8 cellular contexts compared by ENCODE assay signal in the genomic region with DNA sequence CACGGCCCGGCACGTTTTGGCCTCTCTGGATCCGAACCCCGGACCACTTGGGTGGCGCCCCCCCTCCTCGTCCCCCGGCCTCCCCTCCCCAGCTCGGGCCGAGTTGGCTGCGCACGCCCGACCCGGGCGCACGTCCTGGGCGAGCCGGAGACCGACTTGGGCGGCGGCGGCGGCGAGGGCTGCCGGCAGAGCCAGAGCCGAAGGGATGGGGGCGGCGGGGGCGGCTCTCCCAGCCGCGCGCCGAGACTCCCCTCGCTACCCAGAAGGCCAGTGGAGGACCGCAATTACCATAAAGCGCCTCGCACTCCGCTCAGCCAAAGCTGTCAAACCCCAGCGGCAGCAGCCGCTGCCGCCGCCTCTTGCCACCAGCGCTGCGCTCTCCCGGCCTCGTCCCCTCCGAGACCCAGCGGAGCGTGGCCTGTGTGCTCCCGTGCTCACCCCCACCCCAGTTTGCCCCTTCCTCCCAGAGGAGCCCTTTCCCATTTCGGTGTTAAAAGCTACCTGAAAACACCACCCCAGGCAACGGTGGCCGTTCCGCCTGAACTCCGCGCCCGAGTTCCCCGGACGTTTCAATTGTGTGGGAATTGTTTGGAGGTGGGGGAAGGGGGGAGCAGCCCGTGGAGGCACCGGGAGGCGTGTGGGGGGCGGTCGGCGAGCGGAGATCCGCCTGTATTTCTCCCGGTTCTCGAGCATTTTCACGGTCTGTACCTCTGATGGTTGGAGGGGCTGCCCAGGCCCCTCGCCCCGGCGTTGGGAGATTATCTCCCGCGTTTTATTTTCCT. TPM values are rescaled to one million over a fixed set of nuclear protein-coding genes. Genes with fewer than 3 reads are reported as not detected.
DNase-seq lines count a peak whose midpoint lies in the region; ATAC-seq and TF ChIP-seq lines count a peak whose summit lies in the region.

No MANE protein-coding gene starts in this region.

- 0 out of 2 replicates have a peak, but pooled peaks cover 4% of the 10 kb centered on the region for H3F3A ChIP-seq in GM23338 (replicated peaks; ENCODE audit: low read depth)

- H3K36me3 ChIP-seq in GM23338 (ENCODE audit: insufficient read depth) = no peaks in the 10 kb centered on the region

- H3K4me1 Mint-ChIP-seq in GM23338 = peaks cover 16% of the 10 kb centered on the region

- ATAC-seq in GM23338 = peak; percentile 15
- peak; percentile 39 for ATAC-seq in Right ventricle myocardium superior (ENCODE audit: poor library complexity)

- H3K4me3 ChIP-seq in GM23338 = peak overlapping the region; percentile 56

- peaks cover 24% of the 10 kb centered on the region for H3K4me1 ChIP-seq in GM23338 (ENCODE audit: insufficient read depth)

- H3K4me3 Mint-ChIP-seq in GM23338 = peak overlapping the region; percentile 72

- H2AFZ ChIP-seq in GM23338 = no peak overlapping the region

- peaks cover 5% of the 10 kb centered on the region; the same call in 1 of the 3 replicates for H3K36me3 Mint-ChIP-seq in GM23338 (ENCODE audit: low read depth)

- H3K9me2 ChIP-seq in GM23338 (ENCODE audit: insufficient read depth) = no peaks in the 10 kb centered on the region

- no peak overlapping the region for H3K27ac Mint-ChIP-seq in GM23338

- no peaks in the 10 kb centered on the region for H3K9me3 Mint-ChIP-seq in GM23338

- H4K20me1 ChIP-seq in GM23338 (replicated peaks; ENCODE audit: insufficient read depth) = no peaks in the 10 kb centered on the region

- peaks cover 39% of the 10 kb centered on the region for H3K27me3 Mint-ChIP-seq in GM23338 (ENCODE audit: insufficient read depth, low read depth, poor library complexity)

- intact Hi-C loops in Right ventricle myocardium superior (cut with DNase I) = loop anchor here (5.0 to 10.0 kb wide), 3 partner anchors 54 to 364 kb away; no protein-coding TSS in a partner anchor

- peak overlapping the region; percentile 81 for H3K4me2 ChIP-seq in GM23338

- no peak for TF ChIP-seq CTCF in GM23338 (conservative IDR thresholded peaks at IDR 0.05; ENCODE audit: low read depth in 2 of 2)

- H3K79me2 ChIP-seq in GM23338 (replicated peaks; ENCODE audit: insufficient read depth) = peaks cover 38% of the 10 kb centered on the region

- DNase-seq in DMS53 treated with DMSO at 0.1 percent for 48 hours (lab: John Stamatoyannopoulos, UW; ENCODE audit: unreplicated experiment) (peak; percentile 37), GM23338 (ENCODE audit: low spot score) (peak; percentile 72), NCI-H69 (lab: John Stamatoyannopoulos, UW) (peak; percentile 79), activated gamma-delta T cell (lab: John Stamatoyannopoulos, UW) (peak; percentile 62), Right ventricle myocardium superior (peak; percentile 60), pons (ENCODE audit: low spot score) (peak; percentile 31), NCI-H187 treated with DMSO at 0.1 percent for 48 hours (lab: John Stamatoyannopoulos, UW) (no peak), Kasumi-1 (lab: John Stamatoyannopoulos, UW) (no peak)

- H3K27me3 ChIP-seq in GM23338 (ENCODE audit: insufficient read depth) = peaks cover 49% of the 10 kb centered on the region

- no peak overlapping the region for H3K27ac ChIP-seq in GM23338 (ENCODE audit: low read depth)

TF ChIP-seq in GM23338, 12 proteins besides CTCF, POLR2A, EP300 and RAD21 (continues in another document):
- TF ChIP-seq, protein P1, sequence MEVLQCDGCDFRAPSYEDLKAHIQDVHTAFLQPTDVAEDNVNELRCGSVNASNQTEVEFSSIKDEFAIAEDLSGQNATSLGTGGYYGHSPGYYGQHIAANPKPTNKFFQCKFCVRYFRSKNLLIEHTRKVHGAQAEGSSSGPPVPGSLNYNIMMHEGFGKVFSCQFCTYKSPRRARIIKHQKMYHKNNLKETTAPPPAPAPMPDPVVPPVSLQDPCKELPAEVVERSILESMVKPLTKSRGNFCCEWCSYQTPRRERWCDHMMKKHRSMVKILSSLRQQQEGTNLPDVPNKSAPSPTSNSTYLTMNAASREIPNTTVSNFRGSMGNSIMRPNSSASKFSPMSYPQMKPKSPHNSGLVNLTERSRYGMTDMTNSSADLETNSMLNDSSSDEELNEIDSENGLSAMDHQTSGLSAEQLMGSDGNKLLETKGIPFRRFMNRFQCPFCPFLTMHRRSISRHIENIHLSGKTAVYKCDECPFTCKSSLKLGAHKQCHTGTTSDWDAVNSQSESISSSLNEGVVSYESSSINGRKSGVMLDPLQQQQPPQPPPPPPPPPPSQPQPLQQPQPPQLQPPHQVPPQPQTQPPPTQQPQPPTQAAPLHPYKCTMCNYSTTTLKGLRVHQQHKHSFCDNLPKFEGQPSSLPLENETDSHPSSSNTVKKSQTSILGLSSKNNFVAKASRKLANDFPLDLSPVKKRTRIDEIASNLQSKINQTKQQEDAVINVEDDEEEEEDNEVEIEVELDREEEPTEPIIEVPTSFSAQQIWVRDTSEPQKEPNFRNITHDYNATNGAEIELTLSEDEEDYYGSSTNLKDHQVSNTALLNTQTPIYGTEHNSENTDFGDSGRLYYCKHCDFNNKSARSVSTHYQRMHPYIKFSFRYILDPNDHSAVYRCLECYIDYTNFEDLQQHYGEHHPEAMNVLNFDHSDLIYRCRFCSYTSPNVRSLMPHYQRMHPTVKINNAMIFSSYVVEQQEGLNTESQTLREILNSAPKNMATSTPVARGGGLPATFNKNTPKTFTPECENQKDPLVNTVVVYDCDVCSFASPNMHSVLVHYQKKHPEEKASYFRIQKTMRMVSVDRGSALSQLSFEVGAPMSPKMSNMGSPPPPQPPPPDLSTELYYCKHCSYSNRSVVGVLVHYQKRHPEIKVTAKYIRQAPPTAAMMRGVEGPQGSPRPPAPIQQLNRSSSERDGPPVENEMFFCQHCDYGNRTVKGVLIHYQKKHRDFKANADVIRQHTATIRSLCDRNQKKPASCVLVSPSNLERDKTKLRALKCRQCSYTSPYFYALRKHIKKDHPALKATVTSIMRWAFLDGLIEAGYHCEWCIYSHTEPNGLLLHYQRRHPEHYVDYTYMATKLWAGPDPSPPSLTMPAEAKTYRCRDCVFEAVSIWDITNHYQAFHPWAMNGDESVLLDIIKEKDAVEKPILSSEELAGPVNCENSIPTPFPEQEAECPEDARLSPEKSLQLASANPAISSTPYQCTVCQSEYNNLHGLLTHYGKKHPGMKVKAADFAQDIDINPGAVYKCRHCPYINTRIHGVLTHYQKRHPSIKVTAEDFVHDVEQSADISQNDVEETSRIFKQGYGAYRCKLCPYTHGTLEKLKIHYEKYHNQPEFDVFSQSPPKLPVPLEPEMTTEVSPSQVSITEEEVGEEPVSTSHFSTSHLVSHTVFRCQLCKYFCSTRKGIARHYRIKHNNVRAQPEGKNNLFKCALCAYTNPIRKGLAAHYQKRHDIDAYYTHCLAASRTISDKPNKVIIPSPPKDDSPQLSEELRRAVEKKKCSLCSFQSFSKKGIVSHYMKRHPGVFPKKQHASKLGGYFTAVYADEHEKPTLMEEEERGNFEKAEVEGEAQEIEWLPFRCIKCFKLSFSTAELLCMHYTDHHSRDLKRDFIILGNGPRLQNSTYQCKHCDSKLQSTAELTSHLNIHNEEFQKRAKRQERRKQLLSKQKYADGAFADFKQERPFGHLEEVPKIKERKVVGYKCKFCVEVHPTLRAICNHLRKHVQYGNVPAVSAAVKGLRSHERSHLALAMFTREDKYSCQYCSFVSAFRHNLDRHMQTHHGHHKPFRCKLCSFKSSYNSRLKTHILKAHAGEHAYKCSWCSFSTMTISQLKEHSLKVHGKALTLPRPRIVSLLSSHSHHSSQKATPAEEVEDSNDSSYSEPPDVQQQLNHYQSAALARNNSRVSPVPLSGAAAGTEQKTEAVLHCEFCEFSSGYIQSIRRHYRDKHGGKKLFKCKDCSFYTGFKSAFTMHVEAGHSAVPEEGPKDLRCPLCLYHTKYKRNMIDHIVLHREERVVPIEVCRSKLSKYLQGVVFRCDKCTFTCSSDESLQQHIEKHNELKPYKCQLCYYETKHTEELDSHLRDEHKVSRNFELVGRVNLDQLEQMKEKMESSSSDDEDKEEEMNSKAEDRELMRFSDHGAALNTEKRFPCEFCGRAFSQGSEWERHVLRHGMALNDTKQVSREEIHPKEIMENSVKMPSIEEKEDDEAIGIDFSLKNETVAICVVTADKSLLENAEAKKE (CRISPR knock-in tag; IDR thresholded peaks at IDR 0.05) = no peak
- TF ChIP-seq CREB1 (CRISPR knock-in tag; IDR thresholded peaks at IDR 0.05; ENCODE audit: low read depth) = no peak
- TF ChIP-seq NANOG (IDR thresholded peaks at IDR 0.05; ENCODE audit: borderline replicate concordance) = no peak
- TF ChIP-seq EZH2 (IDR thresholded peaks at IDR 0.05; ENCODE audit: low read depth, unreplicated experiment) = no peak
- no peak for TF ChIP-seq EZH2phosphoT487 (IDR thresholded peaks at IDR 0.05; ENCODE audit: unreplicated experiment)
- TF ChIP-seq ZNF331 (CRISPR knock-in tag; IDR thresholded peaks at IDR 0.05; ENCODE audit: low read depth) = no peak
- no peak for TF ChIP-seq JUNB (IDR thresholded peaks at IDR 0.05; ENCODE audit: unreplicated experiment)
- no peak for TF ChIP-seq POLR2AphosphoS5 (IDR thresholded peaks at IDR 0.05; ENCODE audit: low read depth)
- TF ChIP-seq, protein P2, sequence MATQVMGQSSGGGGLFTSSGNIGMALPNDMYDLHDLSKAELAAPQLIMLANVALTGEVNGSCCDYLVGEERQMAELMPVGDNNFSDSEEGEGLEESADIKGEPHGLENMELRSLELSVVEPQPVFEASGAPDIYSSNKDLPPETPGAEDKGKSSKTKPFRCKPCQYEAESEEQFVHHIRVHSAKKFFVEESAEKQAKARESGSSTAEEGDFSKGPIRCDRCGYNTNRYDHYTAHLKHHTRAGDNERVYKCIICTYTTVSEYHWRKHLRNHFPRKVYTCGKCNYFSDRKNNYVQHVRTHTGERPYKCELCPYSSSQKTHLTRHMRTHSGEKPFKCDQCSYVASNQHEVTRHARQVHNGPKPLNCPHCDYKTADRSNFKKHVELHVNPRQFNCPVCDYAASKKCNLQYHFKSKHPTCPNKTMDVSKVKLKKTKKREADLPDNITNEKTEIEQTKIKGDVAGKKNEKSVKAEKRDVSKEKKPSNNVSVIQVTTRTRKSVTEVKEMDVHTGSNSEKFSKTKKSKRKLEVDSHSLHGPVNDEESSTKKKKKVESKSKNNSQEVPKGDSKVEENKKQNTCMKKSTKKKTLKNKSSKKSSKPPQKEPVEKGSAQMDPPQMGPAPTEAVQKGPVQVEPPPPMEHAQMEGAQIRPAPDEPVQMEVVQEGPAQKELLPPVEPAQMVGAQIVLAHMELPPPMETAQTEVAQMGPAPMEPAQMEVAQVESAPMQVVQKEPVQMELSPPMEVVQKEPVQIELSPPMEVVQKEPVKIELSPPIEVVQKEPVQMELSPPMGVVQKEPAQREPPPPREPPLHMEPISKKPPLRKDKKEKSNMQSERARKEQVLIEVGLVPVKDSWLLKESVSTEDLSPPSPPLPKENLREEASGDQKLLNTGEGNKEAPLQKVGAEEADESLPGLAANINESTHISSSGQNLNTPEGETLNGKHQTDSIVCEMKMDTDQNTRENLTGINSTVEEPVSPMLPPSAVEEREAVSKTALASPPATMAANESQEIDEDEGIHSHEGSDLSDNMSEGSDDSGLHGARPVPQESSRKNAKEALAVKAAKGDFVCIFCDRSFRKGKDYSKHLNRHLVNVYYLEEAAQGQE (IDR thresholded peaks at IDR 0.05; ENCODE audit: unreplicated experiment) = no peak

RNA-seq across cellular contexts. Expression of a gene that starts 0.7 kb away (rescaled TPM):
- 60.8 TPM in 2 replicates for total RNA-seq in GM23338 (2014; rRNA removed; shearing (Covaris generic))
- polyA plus RNA-seq in GM23338 (2016; fragmentation: Nextera tagmentation; extraction: Ambion mirVana) = 25.5 and 25.8 TPM in 2 replicates
- 14.0 TPM for total RNA-seq in Right ventricle myocardium superior

Comparison
In these comparisons a context has a peak if more than half of its experiments do, and no peak if none do; other contexts are left out.
1. DNase-seq: peak in DMS53 treated with DMSO at 0.1 percent for 48 hours (single experiment), GM23338 (single experiment), NCI-H69 (single experiment), activated gamma-delta T cell (single experiment), Right ventricle myocardium superior (single experiment) and pons (single experiment); none in NCI-H187 treated with DMSO at 0.1 percent for 48 hours (single experiment) and Kasumi-1 (0 of 2).